24 cellular contexts compared by ENCODE assay signal in genomic region chr11:118364956-118365615, GRCh38. TPM values are rescaled to one million over a fixed set of nuclear protein-coding genes. Genes with fewer than 3 reads are reported as not detected.
DNase-seq lines count a peak whose midpoint lies in the region; ATAC-seq and TF ChIP-seq lines count a peak whose summit lies in the region.
"Had no signal": no experiment of that assay in that cellular context is flagged by ENCODE, and none has a peak within 500 bp of the region (broad histone marks: within the 10 kb centered on the region; RNA-seq: fewer than 3 reads in every experiment).

No MANE protein-coding gene starts in this region.

- CTCF ChIA-PET in Calu3 (lab: Charles Lee): interaction anchor here (0.7 kb wide), 1 partner anchor 151 kb away, joined by 3 read pairs; no protein-coding TSS in a partner anchor

- no peak overlapping the region for H3K4me3 Mint-ChIP-seq in activated T-cell treated with anti-CD3 and anti-CD28 coated beads, Interleukin-2, amount 50 U/mL, for 72 hours
- H3K4me3 Mint-ChIP-seq in Calu3 (ENCODE audit: low read depth, unreplicated experiment): no peak overlapping the region
- H3K4me3 Mint-ChIP-seq: CD4-positive, alpha-beta T cell had no signal

- H3K27me3 ChIP-seq in right atrium auricular region: no peaks in the 10 kb centered on the region
- H3K27me3 ChIP-seq: BLaER1 had no signal

- peaks cover 37% of the 10 kb centered on the region for H3K4me1 Mint-ChIP-seq in activated T-cell treated with anti-CD3 and anti-CD28 coated beads, Interleukin-2, amount 50 U/mL, for 72 hours (ENCODE audit: low read depth)
- H3K4me1 Mint-ChIP-seq in Calu3 (ENCODE audit: low read depth, unreplicated experiment): peaks cover 9% of the 10 kb centered on the region

- ATAC-seq in activated T-cell treated with anti-CD3 and anti-CD28 coated beads, Interleukin-2, amount 50 U/mL, for 72 hours (replicated peaks in 1 of 2): no peak
- ATAC-seq in left ventricle myocardium superior: no peak

- H3K9me3 ChIP-seq in right atrium auricular region: no peaks in the 10 kb centered on the region
- H3K9me3 ChIP-seq: BLaER1 had no signal

- intact Hi-C loops in left ventricle myocardium superior (cut with micrococcal nuclease) (loop anchor here (10.0 kb wide), 1 partner anchor 220 kb away; no protein-coding TSS in a partner anchor), Calu3 (cut with micrococcal nuclease; ENCODE audit: unreplicated experiment) (no loop called here)

- DNase-seq in activated T-cell treated with anti-CD3 and anti-CD28 coated beads, Interleukin-2, amount 50 U/mL, for 72 hours: no peak
- DNase-seq in activated T-cell treated with anti-CD3 and anti-CD28 coated beads, Interleukin-2, amount 50 U/mL, for 1 hour: no peak
- DNase-seq in right atrium auricular region (ENCODE audit: low spot score) (no peak), left ventricle myocardium superior (no peak), cerebellar cortex (ENCODE audit: low spot score) (peak; percentile 85), GOT3 (lab: John Stamatoyannopoulos, UW) (no peak), SKM-1 treated with dmso at 0.1 percent for 144 hours (lab: John Stamatoyannopoulos, UW; ENCODE audit: unreplicated experiment) (no peak), Calu3 (no peak)
- DNase-seq: CD4-positive, alpha-beta T cell; DMS79; EL; GF-D8; HCEC 1CT; KBM-7; MM.1S; NCI-H2029; NCI-H2227 treated with DMSO at 0.1 percent for 48 hours; NCI-H526 treated with DMSO at 0.1 percent for 48 hours; RPMI8226; SHP77 treated with DMSO at 0.1 percent for 48 hours had no signal

- H3K36me3 ChIP-seq in right atrium auricular region: peaks cover 24% of the 10 kb centered on the region

- no TSS peak for BruUV-seq in Calu3 (replicated peaks; lab: Mats Ljungman, UMichigan)

- peak overlapping the region; percentile 79 for H3K27ac Mint-ChIP-seq in activated T-cell treated with anti-CD3 and anti-CD28 coated beads, Interleukin-2, amount 50 U/mL, for 72 hours
- no peak overlapping the region for H3K27ac Mint-ChIP-seq in Calu3 (ENCODE audit: unreplicated experiment)
- H3K27ac Mint-ChIP-seq: CD4-positive, alpha-beta T cell had no signal

- no peaks in the 10 kb centered on the region for H3K27me3 Mint-ChIP-seq in activated T-cell treated with anti-CD3 and anti-CD28 coated beads, Interleukin-2, amount 50 U/mL, for 72 hours (ENCODE audit: low read depth)
- H3K27me3 Mint-ChIP-seq in Calu3 (ENCODE audit: unreplicated experiment): no peaks in the 10 kb centered on the region
- H3K27me3 Mint-ChIP-seq: CD4-positive, alpha-beta T cell had no signal

- peaks cover 4 to 29% of the 10 kb centered on the region in 2 donors for H3K36me3 Mint-ChIP-seq in activated T-cell treated with anti-CD3 and anti-CD28 coated beads, Interleukin-2, amount 50 U/mL, for 72 hours (ENCODE audit: insufficient read depth in 2 of 2)
- H3K36me3 Mint-ChIP-seq in Calu3 (ENCODE audit: insufficient read depth, unreplicated experiment): peaks cover 13% of the 10 kb centered on the region

- no peaks in the 10 kb centered on the region for H3K9me3 Mint-ChIP-seq in activated T-cell treated with anti-CD3 and anti-CD28 coated beads, Interleukin-2, amount 50 U/mL, for 72 hours
- H3K9me3 Mint-ChIP-seq in Calu3 (ENCODE audit: low read depth, unreplicated experiment): no peaks in the 10 kb centered on the region
- H3K9me3 Mint-ChIP-seq: CD4-positive, alpha-beta T cell had no signal

- H3K4me1 ChIP-seq in right atrium auricular region: peaks cover 0 to 16% of the 10 kb centered on the region in 2 donors

- no peak overlapping the region for H3K4me3 ChIP-seq in right atrium auricular region
- H3K4me3 ChIP-seq: BLaER1 had no signal

- TF ChIP-seq CTCF in right atrium auricular region (IDR thresholded peaks at IDR 0.05): no peak
- no peak for TF ChIP-seq CTCF in Calu3 (IDR thresholded peaks at IDR 0.05; ENCODE audit: unreplicated experiment)

- peak overlapping the region; percentile 61 to 80 for H3K27ac ChIP-seq in right atrium auricular region
- H3K27ac ChIP-seq: BLaER1 had no signal

RNA-seq across cellular contexts. Expression of gene UBE4A, which starts 5.7 kb away (rescaled TPM):
- total RNA-seq in activated T-cell treated with anti-CD3 and anti-CD28 coated beads, Interleukin-2, amount 50 U/mL, for 72 hours: 10 to 100 TPM; 45.6 to 46.0 TPM
- total RNA-seq in right atrium auricular region (10 to 100 TPM; 46.3 to 53.4 TPM), left ventricle myocardium superior (37.6 TPM), Calu3 (2022) (28.8 and 30.8 TPM in 2 replicates)

RNA-seq across cellular contexts. Expression of gene CD3G, which starts 20.9 kb away (rescaled TPM):
- 100 to 1,000 TPM; 125 to 128 TPM for total RNA-seq in activated T-cell treated with anti-CD3 and anti-CD28 coated beads, Interleukin-2, amount 50 U/mL, for 72 hours
- total RNA-seq in right atrium auricular region: under 1 TPM in 1 of 2 donors, not detected in 1; 0.24 TPM
- total RNA-seq in left ventricle myocardium superior: 0.27 TPM
- not detected in 2 replicates for total RNA-seq in Calu3 (2022)
- total RNA-seq: A172, H1, NCI-H460 had no signal

RNA-seq across cellular contexts. Expression of gene CD3D, which starts 22.6 kb away (rescaled TPM):
- total RNA-seq in activated T-cell treated with anti-CD3 and anti-CD28 coated beads, Interleukin-2, amount 50 U/mL, for 72 hours: 100 to 1,000 TPM; 245 to 250 TPM
- 1 to 10 TPM in 1 of 2 donors, not detected in 1; 1.5 TPM for total RNA-seq in right atrium auricular region
- 1.6 TPM for total RNA-seq in left ventricle myocardium superior
- not detected in 2 replicates for total RNA-seq in Calu3 (2022)
- total RNA-seq: A172, H1, NCI-H460 had no signal

RNA-seq across cellular contexts. Expression of gene ATP5MG, which starts 36.3 kb away (rescaled TPM):
- 100 to 1,000 TPM; 176 to 225 TPM for total RNA-seq in activated T-cell treated with anti-CD3 and anti-CD28 coated beads, Interleukin-2, amount 50 U/mL, for 72 hours
- 100 to 1,000 TPM in 1 of 2 donors, 10 to 100 TPM in 1; 82.3 to 122 TPM for total RNA-seq in right atrium auricular region
- total RNA-seq in left ventricle myocardium superior: 756 TPM
- total RNA-seq in Calu3 (2022): 145 and 151 TPM in 2 replicates

Comparison
In these comparisons a context has a peak if more than half of its experiments do, and no peak if none do; other contexts are left out.
1. RNA of gene CD3G, which starts 20.9 kb away (total RNA-seq): 125 to 128 TPM in activated T-cell treated with anti-CD3 and anti-CD28 coated beads, Interleukin-2, amount 50 U/mL, for 72 hours; 0.27 TPM in left ventricle myocardium superior (single experiment), 0.24 TPM in right atrium auricular region and not detected in Calu3; every median in the first group is over 10 times any median in the second.
2. RNA of gene CD3D, which starts 22.6 kb away (total RNA-seq): 245 to 250 TPM in activated T-cell treated with anti-CD3 and anti-CD28 coated beads, Interleukin-2, amount 50 U/mL, for 72 hours; 1.6 TPM in left ventricle myocardium superior (single experiment), 1.5 TPM in right atrium auricular region and not detected in Calu3; every median in the first group is over 10 times any median in the second.